ENCODE assay signal across 29 cellular contexts in genomic region chrX:83004012-83004411, GRCh38.
"Had no signal": no experiment of that assay in that cellular context is flagged by ENCODE, and none has a peak within 500 bp of the region (broad histone marks: within the 10 kb centered on the region; RNA-seq: fewer than 3 reads in every experiment).

No MANE protein-coding gene starts in this region.

- H3K9me3 ChIP-seq: neutrophil, pancreas, prostate gland, right lobe of liver, sigmoid colon, suprapubic skin, testis, tibial artery, transverse colon, upper lobe of right lung, uterus had no signal

- DNase-seq: naive thymus-derived CD8-positive, alpha-beta T cell; nephron progenitor cell; nucleus accumbens; pancreas; right cardiac atrium; right lobe of liver; sigmoid colon; small intestine; stimulated activated CD4-positive, alpha-beta T cell treated with anti-CD3 and anti-CD28 coated beads, Interleukin-15, amount 100 ng/mL, for 24 hours; stimulated activated CD4-positive, alpha-beta T cell treated with anti-CD3 and anti-CD28 coated beads, Interleukin-2, amount 100 ng/mL, for 24 hours; stimulated activated CD4-positive, alpha-beta T cell treated with anti-CD3 and anti-CD28 coated beads, Interleukin-2, amount 100 ng/mL, for 48 hours; stimulated activated CD4-positive, alpha-beta T cell treated with anti-CD3 and anti-CD28 coated beads, Interleukin-4, amount 100 ng/mL, for 24 hours; stimulated activated CD8-positive, alpha-beta memory T cell treated with anti-CD3 and anti-CD28 coated beads, Interleukin-4, amount 100 ng/mL, for 48 hours; stimulated activated naive CD4-positive, alpha-beta T cell; stimulated activated naive CD8-positive, alpha-beta T cell treated with anti-CD3 and anti-CD28 coated beads, Interleukin-15, amount 100 ng/mL, for 72 hours; stimulated activated naive CD8-positive, alpha-beta T cell treated with anti-CD3 and anti-CD28 coated beads, Interleukin-15, Interleukin-2, amounts not matched to agents 100 U/mL and 50 U/mL, for 24 hours; substantia nigra; testis; tibial artery; transverse colon; upper lobe of right lung; uterus had no signal

- H3K36me3 Mint-ChIP-seq: naive thymus-derived CD8-positive, alpha-beta T cell; natural killer cell treated with Interleukin-12 subunit alpha and Interleukin-12 subunit beta and Interleukin-15 and Interleukin-18, amount 100 ng/mL, for 72 hours; stimulated activated memory B cell treated with anti-CD40 and anti-IgM and Interleukin-4, amounts not matched to agents 10 μg/mL and 1 μg/mL and 100 μg/mL, for 72 hours; type B pancreatic cell had no signal

- H3K27me3 ChIP-seq: neutrophil, sigmoid colon, suprapubic skin, testis, tibial artery, transverse colon, upper lobe of right lung, uterus had no signal

- H3K4me3 ChIP-seq: pancreas, prostate gland, right lobe of liver, sigmoid colon, suprapubic skin, testis, tibial artery, transverse colon, upper lobe of right lung, uterus had no signal

- FAIRE-seq: pancreas, small intestine had no signal

- H3K4me1 ChIP-seq: pancreas, prostate gland, right lobe of liver, sigmoid colon, suprapubic skin, testis, tibial artery, transverse colon, upper lobe of right lung, uterus had no signal

- H3K4me1 Mint-ChIP-seq: naive thymus-derived CD8-positive, alpha-beta T cell; nephron progenitor cell; neural crest cell; stimulated activated memory B cell treated with anti-CD40 and anti-IgM and Interleukin-4, amounts not matched to agents 10 μg/mL and 1 μg/mL and 100 μg/mL, for 72 hours; stimulated activated naive CD8-positive, alpha-beta T cell treated with anti-CD3 and anti-CD28 coated beads, Interleukin-15, amount 100 ng/mL, for 72 hours had no signal

- H3K4me3 Mint-ChIP-seq: naive thymus-derived CD8-positive, alpha-beta T cell; natural killer cell treated with Interleukin-12 subunit alpha and Interleukin-12 subunit beta and Interleukin-15 and Interleukin-18, amount 100 ng/mL, for 72 hours; nephron progenitor cell; neural crest cell; stimulated activated memory B cell treated with anti-CD40 and anti-IgM and Interleukin-4, amounts not matched to agents 10 μg/mL and 1 μg/mL and 100 μg/mL, for 72 hours; stimulated activated naive CD8-positive, alpha-beta T cell treated with anti-CD3 and anti-CD28 coated beads, Interleukin-15, amount 100 ng/mL, for 72 hours; type B pancreatic cell had no signal

- H3K36me3 ChIP-seq: neutrophil, pancreas, prostate gland, right lobe of liver, sigmoid colon, suprapubic skin, tibial artery, transverse colon, upper lobe of right lung, uterus had no signal

- ATAC-seq: naive thymus-derived CD8-positive, alpha-beta T cell; natural killer cell treated with Interleukin-12 subunit alpha and Interleukin-12 subunit beta and Interleukin-15 and Interleukin-18, amount 100 ng/mL, for 72 hours; pancreas; right cardiac atrium; right lobe of liver; stimulated activated memory B cell treated with anti-CD40 and anti-IgM and Interleukin-4, amounts not matched to agents 10 μg/mL and 1 μg/mL and 100 μg/mL, for 72 hours; stimulated activated naive CD8-positive, alpha-beta T cell treated with anti-CD3 and anti-CD28 coated beads, Interleukin-15, amount 100 ng/mL, for 72 hours; stimulated activated naive CD8-positive, alpha-beta T cell treated with anti-CD3 and anti-CD28 coated beads, Interleukin-15, Interleukin-2, amounts not matched to agents 100 U/mL and 50 U/mL, for 24 hours; upper lobe of right lung had no signal

- H3K27me3 Mint-ChIP-seq: naive thymus-derived CD8-positive, alpha-beta T cell; natural killer cell treated with Interleukin-12 subunit alpha and Interleukin-12 subunit beta and Interleukin-15 and Interleukin-18, amount 100 ng/mL, for 72 hours; stimulated activated memory B cell treated with anti-CD40 and anti-IgM and Interleukin-4, amounts not matched to agents 10 μg/mL and 1 μg/mL and 100 μg/mL, for 72 hours; stimulated activated naive CD8-positive, alpha-beta T cell treated with anti-CD3 and anti-CD28 coated beads, Interleukin-15, amount 100 ng/mL, for 72 hours; type B pancreatic cell had no signal

- H3K27ac ChIP-seq: neutrophil, pancreas, prostate gland, right lobe of liver, sigmoid colon, suprapubic skin, testis, tibial artery, transverse colon, upper lobe of right lung, uterus had no signal

- H3K27ac Mint-ChIP-seq: naive thymus-derived CD8-positive, alpha-beta T cell; natural killer cell treated with Interleukin-12 subunit alpha and Interleukin-12 subunit beta and Interleukin-15 and Interleukin-18, amount 100 ng/mL, for 72 hours; nephron progenitor cell; stimulated activated memory B cell treated with anti-CD40 and anti-IgM and Interleukin-4, amounts not matched to agents 10 μg/mL and 1 μg/mL and 100 μg/mL, for 72 hours; stimulated activated naive CD8-positive, alpha-beta T cell treated with anti-CD3 and anti-CD28 coated beads, Interleukin-15, amount 100 ng/mL, for 72 hours; type B pancreatic cell had no signal
